10 cellular contexts compared by ENCODE assay signal in genomic region chr1:19648689-19649088, GRCh38. TPM values are rescaled to one million over a fixed set of nuclear protein-coding genes. Genes with fewer than 3 reads are reported as not detected.
DNase-seq lines count a peak whose midpoint lies in the region; ATAC-seq and TF ChIP-seq lines count a peak whose summit lies in the region.
"Had no signal": no experiment of that assay in that cellular context is flagged by ENCODE, and none has a peak within 500 bp of the region (broad histone marks: within the 10 kb centered on the region; RNA-seq: fewer than 3 reads in every experiment).

No MANE protein-coding gene starts in this region.

- TF ChIP-seq CTCF in breast epithelium (IDR thresholded peaks at IDR 0.05) = no peak

- intact Hi-C loops in breast epithelium (cut with DNase I; ENCODE audit: low total_unique reads) = no loop called here
- intact Hi-C loops in left colon (cut with DNase I, micrococcal nuclease) = loop anchor here in 1 of 2 donors (5.0 kb wide), 1 partner anchor 166 kb away; no protein-coding TSS in a partner anchor
- intact Hi-C loops in activated T-helper 2 cell treated with anti-CD3 and anti-CD28 coated beads, Interferon-gamma antibody, Interleukin-2, Interleukin-4, amounts not matched to agents 10 μg/mL and 5 μg/mL and 100 μg/mL, durations not matched to agents 14 hours and 24 hours and 36 hours (cut with micrococcal nuclease) = no loop called here

- H3K36me3 ChIP-seq in breast epithelium = no peaks in the 10 kb centered on the region

- no peak for TF ChIP-seq POLR2A in breast epithelium (IDR thresholded peaks at IDR 0.05)
- no peak for TF ChIP-seq POLR2A in GM18505 (IDR thresholded peaks at IDR 0.05; ENCODE audit: borderline replicate concordance, extremely low read depth, insufficient read depth, insufficient read length)

- peak; percentile 33 for DNase-seq in stimulated activated naive CD8-positive, alpha-beta T cell treated with anti-CD3 and anti-CD28 coated beads, Interleukin-15, Interleukin-2, amounts not matched to agents 100 U/mL and 50 U/mL, for 24 hours
- no peak for DNase-seq in stimulated activated naive CD8-positive, alpha-beta T cell treated with anti-CD3 and anti-CD28 coated beads, Interleukin-15, amount 100 ng/mL, for 72 hours
- DNase-seq in breast epithelium (ENCODE audit: low spot score in 2 of 2) = peak in 1 of 2 donors; percentile 48
- DNase-seq in left colon = peak; percentile 85 to 91
- DNase-seq in activated T-helper 2 cell treated with anti-CD3 and anti-CD28 coated beads, Interferon-gamma antibody, Interleukin-2, Interleukin-4, amounts not matched to agents 10 μg/mL and 5 μg/mL and 100 μg/mL, durations not matched to agents 14 hours and 24 hours and 36 hours (ENCODE audit: low spot score) = no peak
- no peak for DNase-seq in activated naive CD4-positive, alpha-beta T cell treated with anti-CD3 and anti-CD28 coated beads, Interleukin-2, amount 10 ng/mL, durations not matched to agents 7 days and 5 days
- DNase-seq in stimulated activated naive B cell treated with anti-CD40 and anti-IgM and Interleukin-4, amounts not matched to agents 10 μg/mL and 1 μg/mL and 100 μg/mL, for 72 hours = no peak
- DNase-seq: activated CD8-positive, alpha-beta memory T cell treated with anti-CD3 and anti-CD28 coated beads, Interleukin-2, amount 10 ng/mL, durations not matched to agents 7 days and 5 days had no signal

- no peak overlapping the region for H3K4me3 Mint-ChIP-seq in stimulated activated naive CD8-positive, alpha-beta T cell treated with anti-CD3 and anti-CD28 coated beads, Interleukin-15, amount 100 ng/mL, for 72 hours
- no peak overlapping the region for H3K4me3 Mint-ChIP-seq in activated T-helper 2 cell treated with anti-CD3 and anti-CD28 coated beads, Interferon-gamma antibody, Interleukin-2, Interleukin-4, amounts not matched to agents 10 μg/mL and 5 μg/mL and 100 μg/mL, durations not matched to agents 14 hours and 24 hours and 36 hours (ENCODE audit: low read depth)
- no peak overlapping the region for H3K4me3 Mint-ChIP-seq in activated naive CD4-positive, alpha-beta T cell treated with anti-CD3 and anti-CD28 coated beads, Interleukin-2, amount 10 ng/mL, durations not matched to agents 7 days and 5 days
- H3K4me3 Mint-ChIP-seq in stimulated activated naive B cell treated with anti-CD40 and anti-IgM and Interleukin-4, amounts not matched to agents 10 μg/mL and 1 μg/mL and 100 μg/mL, for 72 hours = no peak overlapping the region
- H3K4me3 Mint-ChIP-seq: activated CD8-positive, alpha-beta memory T cell treated with anti-CD3 and anti-CD28 coated beads, Interleukin-2, amount 10 ng/mL, durations not matched to agents 7 days and 5 days had no signal

- no peaks in the 10 kb centered on the region for H3K9me3 Mint-ChIP-seq in stimulated activated naive CD8-positive, alpha-beta T cell treated with anti-CD3 and anti-CD28 coated beads, Interleukin-15, amount 100 ng/mL, for 72 hours
- H3K9me3 Mint-ChIP-seq in activated T-helper 2 cell treated with anti-CD3 and anti-CD28 coated beads, Interferon-gamma antibody, Interleukin-2, Interleukin-4, amounts not matched to agents 10 μg/mL and 5 μg/mL and 100 μg/mL, durations not matched to agents 14 hours and 24 hours and 36 hours = no peaks in the 10 kb centered on the region
- H3K9me3 Mint-ChIP-seq in activated naive CD4-positive, alpha-beta T cell treated with anti-CD3 and anti-CD28 coated beads, Interleukin-2, amount 10 ng/mL, durations not matched to agents 7 days and 5 days = no peaks in the 10 kb centered on the region
- no peaks in the 10 kb centered on the region for H3K9me3 Mint-ChIP-seq in stimulated activated naive B cell treated with anti-CD40 and anti-IgM and Interleukin-4, amounts not matched to agents 10 μg/mL and 1 μg/mL and 100 μg/mL, for 72 hours

- H3K27me3 ChIP-seq in breast epithelium = no peaks in the 10 kb centered on the region

- no peak for ATAC-seq in stimulated activated naive CD8-positive, alpha-beta T cell treated with anti-CD3 and anti-CD28 coated beads, Interleukin-15, Interleukin-2, amounts not matched to agents 100 U/mL and 50 U/mL, for 24 hours
- no peak for ATAC-seq in stimulated activated naive CD8-positive, alpha-beta T cell treated with anti-CD3 and anti-CD28 coated beads, Interleukin-15, amount 100 ng/mL, for 72 hours
- ATAC-seq in left colon (peak; percentile 37), GM18505 (IDR thresholded peaks at IDR 0.05; ENCODE audit: unreplicated experiment) (no peak)
- ATAC-seq in stimulated activated naive B cell treated with anti-CD40 and anti-IgM and Interleukin-4, amounts not matched to agents 10 μg/mL and 1 μg/mL and 100 μg/mL, for 72 hours (replicated peaks) = no peak
- ATAC-seq: activated CD8-positive, alpha-beta memory T cell treated with anti-CD3 and anti-CD28 coated beads, Interleukin-2, amount 10 ng/mL, durations not matched to agents 7 days and 5 days had no signal

- H3K4me1 Mint-ChIP-seq in stimulated activated naive CD8-positive, alpha-beta T cell treated with anti-CD3 and anti-CD28 coated beads, Interleukin-15, amount 100 ng/mL, for 72 hours = peaks cover 67% of the 10 kb centered on the region
- peaks cover 29% of the 10 kb centered on the region for H3K4me1 Mint-ChIP-seq in activated T-helper 2 cell treated with anti-CD3 and anti-CD28 coated beads, Interferon-gamma antibody, Interleukin-2, Interleukin-4, amounts not matched to agents 10 μg/mL and 5 μg/mL and 100 μg/mL, durations not matched to agents 14 hours and 24 hours and 36 hours (ENCODE audit: low read depth)
- peaks cover 32% of the 10 kb centered on the region for H3K4me1 Mint-ChIP-seq in activated naive CD4-positive, alpha-beta T cell treated with anti-CD3 and anti-CD28 coated beads, Interleukin-2, amount 10 ng/mL, durations not matched to agents 7 days and 5 days
- H3K4me1 Mint-ChIP-seq in stimulated activated naive B cell treated with anti-CD40 and anti-IgM and Interleukin-4, amounts not matched to agents 10 μg/mL and 1 μg/mL and 100 μg/mL, for 72 hours = peaks cover 9 to 40% of the 10 kb centered on the region in 2 donors

- H3K4me1 ChIP-seq in breast epithelium = peaks cover 16 to 18% of the 10 kb centered on the region in 2 donors

- no peaks in the 10 kb centered on the region for H3K27me3 Mint-ChIP-seq in stimulated activated naive CD8-positive, alpha-beta T cell treated with anti-CD3 and anti-CD28 coated beads, Interleukin-15, amount 100 ng/mL, for 72 hours
- H3K27me3 Mint-ChIP-seq in activated T-helper 2 cell treated with anti-CD3 and anti-CD28 coated beads, Interferon-gamma antibody, Interleukin-2, Interleukin-4, amounts not matched to agents 10 μg/mL and 5 μg/mL and 100 μg/mL, durations not matched to agents 14 hours and 24 hours and 36 hours (ENCODE audit: low read depth) = no peaks in the 10 kb centered on the region
- peaks cover 24% of the 10 kb centered on the region for H3K27me3 Mint-ChIP-seq in activated naive CD4-positive, alpha-beta T cell treated with anti-CD3 and anti-CD28 coated beads, Interleukin-2, amount 10 ng/mL, durations not matched to agents 7 days and 5 days
- H3K27me3 Mint-ChIP-seq in stimulated activated naive B cell treated with anti-CD40 and anti-IgM and Interleukin-4, amounts not matched to agents 10 μg/mL and 1 μg/mL and 100 μg/mL, for 72 hours = peaks cover 42 to 65% of the 10 kb centered on the region in 2 donors
- H3K27me3 Mint-ChIP-seq: activated CD8-positive, alpha-beta memory T cell treated with anti-CD3 and anti-CD28 coated beads, Interleukin-2, amount 10 ng/mL, durations not matched to agents 7 days and 5 days had no signal

- H3K27ac Mint-ChIP-seq in stimulated activated naive CD8-positive, alpha-beta T cell treated with anti-CD3 and anti-CD28 coated beads, Interleukin-15, amount 100 ng/mL, for 72 hours = no peak overlapping the region
- H3K27ac Mint-ChIP-seq in activated T-helper 2 cell treated with anti-CD3 and anti-CD28 coated beads, Interferon-gamma antibody, Interleukin-2, Interleukin-4, amounts not matched to agents 10 μg/mL and 5 μg/mL and 100 μg/mL, durations not matched to agents 14 hours and 24 hours and 36 hours = no peak overlapping the region
- no peak overlapping the region for H3K27ac Mint-ChIP-seq in activated naive CD4-positive, alpha-beta T cell treated with anti-CD3 and anti-CD28 coated beads, Interleukin-2, amount 10 ng/mL, durations not matched to agents 7 days and 5 days
- no peak overlapping the region for H3K27ac Mint-ChIP-seq in stimulated activated naive B cell treated with anti-CD40 and anti-IgM and Interleukin-4, amounts not matched to agents 10 μg/mL and 1 μg/mL and 100 μg/mL, for 72 hours
- H3K27ac Mint-ChIP-seq: activated CD8-positive, alpha-beta memory T cell treated with anti-CD3 and anti-CD28 coated beads, Interleukin-2, amount 10 ng/mL, durations not matched to agents 7 days and 5 days had no signal

- CTCF ChIA-PET in activated naive CD4-positive, alpha-beta T cell treated with anti-CD3 and anti-CD28 coated beads, Interleukin-2, amount 10 ng/mL, durations not matched to agents 7 days and 5 days (lab: Charles Lee) = interaction anchor here (0.8 to 2.5 kb wide), 7 partner anchors 13 to 404 kb away, joined by 3 to 8 read pairs (median 5); no protein-coding TSS in a partner anchor

- peak overlapping the region; percentile 68 to 98 for H3K27ac ChIP-seq in breast epithelium

- H3K4me3 ChIP-seq in breast epithelium = peak overlapping the region in 2 of 3 donors; percentile 79 to 96

- no peaks in the 10 kb centered on the region for H3K9me3 ChIP-seq in breast epithelium

- peaks cover 3% of the 10 kb centered on the region for H3K36me3 Mint-ChIP-seq in activated T-helper 2 cell treated with anti-CD3 and anti-CD28 coated beads, Interferon-gamma antibody, Interleukin-2, Interleukin-4, amounts not matched to agents 10 μg/mL and 5 μg/mL and 100 μg/mL, durations not matched to agents 14 hours and 24 hours and 36 hours (ENCODE audit: low read depth)
- peaks cover 2% of the 10 kb centered on the region for H3K36me3 Mint-ChIP-seq in activated naive CD4-positive, alpha-beta T cell treated with anti-CD3 and anti-CD28 coated beads, Interleukin-2, amount 10 ng/mL, durations not matched to agents 7 days and 5 days
- H3K36me3 Mint-ChIP-seq in stimulated activated naive B cell treated with anti-CD40 and anti-IgM and Interleukin-4, amounts not matched to agents 10 μg/mL and 1 μg/mL and 100 μg/mL, for 72 hours = peaks cover 0 to 3% of the 10 kb centered on the region in 2 donors

RNA-seq across cellular contexts. Expression of gene NBL1, which starts 4.6 kb away (rescaled TPM):
- total RNA-seq in breast epithelium = 100 to 1,000 TPM in 1 of 3 donors, 10 to 100 TPM in 2; 33.4 to 111 (median 98.6) TPM
- total RNA-seq in left colon = 100 to 1,000 TPM; 373 to 391 TPM
- 51.6 and 55.7 TPM in 2 replicates for total RNA-seq in activated T-helper 2 cell treated with anti-CD3 and anti-CD28 coated beads, Interferon-gamma antibody, Interleukin-2, Interleukin-4, amounts not matched to agents 10 μg/mL and 5 μg/mL and 100 μg/mL, durations not matched to agents 14 hours and 24 hours and 36 hours

RNA-seq across cellular contexts. Expression of gene HTR6, which starts 16.0 kb away (rescaled TPM):
- total RNA-seq in breast epithelium = not detected
- not detected for total RNA-seq in left colon
- not detected in 2 replicates for total RNA-seq in activated T-helper 2 cell treated with anti-CD3 and anti-CD28 coated beads, Interferon-gamma antibody, Interleukin-2, Interleukin-4, amounts not matched to agents 10 μg/mL and 5 μg/mL and 100 μg/mL, durations not matched to agents 14 hours and 24 hours and 36 hours
- total RNA-seq: activated CD8-positive, alpha-beta memory T cell treated with anti-CD3 and anti-CD28 coated beads, Interleukin-2, amount 10 ng/mL, durations not matched to agents 7 days and 5 days; omental fat pad had no signal

Comparison
In these comparisons a context has a peak if more than half of its experiments do, and no peak if none do; other contexts are left out.
1. DNase-seq: peak in stimulated activated naive CD8-positive, alpha-beta T cell treated with anti-CD3 and anti-CD28 coated beads, Interleukin-15, Interleukin-2, amounts not matched to agents 100 U/mL and 50 U/mL, for 24 hours (single experiment) and left colon (2 of 2); none in stimulated activated naive CD8-positive, alpha-beta T cell treated with anti-CD3 and anti-CD28 coated beads, Interleukin-15, amount 100 ng/mL, for 72 hours (0 of 2), activated T-helper 2 cell treated with anti-CD3 and anti-CD28 coated beads, Interferon-gamma antibody, Interleukin-2, Interleukin-4, amounts not matched to agents 10 μg/mL and 5 μg/mL and 100 μg/mL, durations not matched to agents 14 hours and 24 hours and 36 hours (single experiment), activated naive CD4-positive, alpha-beta T cell treated with anti-CD3 and anti-CD28 coated beads, Interleukin-2, amount 10 ng/mL, durations not matched to agents 7 days and 5 days (single experiment) and stimulated activated naive B cell treated with anti-CD40 and anti-IgM and Interleukin-4, amounts not matched to agents 10 μg/mL and 1 μg/mL and 100 μg/mL, for 72 hours (single experiment).